17 cellular contexts compared by ENCODE assay signal in the genomic region with DNA sequence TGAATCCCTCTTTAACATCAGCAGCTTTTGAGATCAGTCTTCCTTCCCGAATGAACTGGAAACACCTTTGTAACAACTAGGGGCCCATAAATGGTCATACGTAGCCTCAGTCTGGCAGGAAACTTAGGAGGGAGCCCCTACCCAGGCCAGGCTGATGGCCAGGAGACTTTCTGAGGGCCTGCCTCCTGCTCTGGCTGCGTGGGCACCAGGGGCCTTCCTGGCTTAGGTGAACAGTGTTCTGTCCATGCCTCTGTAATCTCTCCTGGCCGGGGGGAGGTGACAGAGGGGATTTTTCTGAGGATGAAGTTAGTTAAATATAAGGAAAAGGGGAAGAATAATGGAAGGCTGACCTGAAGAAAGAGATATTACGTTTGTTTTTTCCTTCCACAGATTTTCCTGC. TPM values are rescaled to one million over a fixed set of nuclear protein-coding genes. Genes with fewer than 3 reads are reported as not detected.
DNase-seq lines count a peak whose midpoint lies in the region; ATAC-seq, FAIRE-seq and TF ChIP-seq lines count a peak whose summit lies in the region.
"Had no signal": no experiment of that assay in that cellular context is flagged by ENCODE, and none has a peak within 500 bp of the region (broad histone marks: within the 10 kb centered on the region; RNA-seq: fewer than 3 reads in every experiment).

No MANE protein-coding gene starts in this region.

- H3K9ac ChIP-seq in KMS-11 (no peak overlapping the region), GM12878 (ENCODE audit: control insufficient read depth, insufficient read depth, low read length) (no peak overlapping the region)

- H2AFZ ChIP-seq in KMS-11 (ENCODE audit: low read depth) (peak overlapping the region; percentile 75; the same call in 1 of the 2 replicates), GM12878 (ENCODE audit: control insufficient read depth, low read depth, low read length) (no peak overlapping the region)

- in situ Hi-C loops in GM12878 (cut with MboI) = no loop called here

- TF ChIP-seq EP300 in GM12878 (IDR thresholded peaks at IDR 0.05; ENCODE audit: borderline replicate concordance in 1 of 2, control insufficient read depth in 1 of 2, low read depth in 2 of 2, low read length in 2 of 2) = no peak

- RAD21 ChIA-PET in GM12878 (lab: Charles Lee; ENCODE audit: unreplicated experiment) = no interaction called here

- TF ChIP-seq RAD21 in GM12878 (IDR thresholded peaks at IDR 0.05; ENCODE audit: insufficient read depth, low read depth, low read length) = no peak

- H3K4me1 ChIP-seq in KMS-11 (ENCODE audit: low read depth, poor library complexity, severe bottlenecking) = peaks cover 3% of the 10 kb centered on the region
- H3K4me1 ChIP-seq in GM12878 (ENCODE audit: control insufficient read depth, insufficient read depth, low read length) = no peaks in the 10 kb centered on the region; the same call in 1 of the 2 replicates

- intact Hi-C loops in GM12878 (cut with micrococcal nuclease; ENCODE audit: unreplicated experiment) = no loop called here

- ATAC-seq in GM12878 (no peak), esophagus mucosa (no peak), GM18909 (IDR thresholded peaks at IDR 0.05; ENCODE audit: poor library complexity, unreplicated experiment) (no peak)
- no peak for ATAC-seq in natural killer cell treated with Interleukin-12 subunit alpha and Interleukin-12 subunit beta and Interleukin-15 and Interleukin-18, amount 100 ng/mL, for 72 hours

- no peak for TF ChIP-seq POLR2A in GM12878 (IDR thresholded peaks at IDR 0.05; ENCODE audit: low read depth, low read length)

- H3K4me1 Mint-ChIP-seq in natural killer cell treated with Interleukin-12 subunit alpha and Interleukin-12 subunit beta and Interleukin-15 and Interleukin-18, amount 100 ng/mL, for 72 hours (ENCODE audit: low read depth in 2 of 2) = peaks cover 5 to 7% of the 10 kb centered on the region in 2 donors

- no peak for FAIRE-seq in GM12878 (lab: Jason Lieb, UNC)
- FAIRE-seq: endothelial cell of umbilical vein, frontal cortex had no signal

- H3K36me3 Mint-ChIP-seq in natural killer cell treated with Interleukin-12 subunit alpha and Interleukin-12 subunit beta and Interleukin-15 and Interleukin-18, amount 100 ng/mL, for 72 hours = no peaks in the 10 kb centered on the region

- H3K9me3 ChIP-seq in GM12878 (replicated peaks; ENCODE audit: control insufficient read depth, insufficient read depth, low read length) = no peaks in the 10 kb centered on the region
- H3K9me3 ChIP-seq: BLaER1 treated with 17β-estradiol and CSF1 and Interleukin-3, amounts not matched to agents 10 nM and 100 nM; left ventricle myocardium inferior; Peyer's patch had no signal

- TF ChIP-seq CTCF in KMS-11 (conservative IDR thresholded peaks at IDR 0.05; ENCODE audit: low read depth, low read length) = no peak
- TF ChIP-seq CTCF in GM12878 (IDR thresholded peaks at IDR 0.05 in 2 of 3, conservative IDR thresholded peaks at IDR 0.05 in 1 of 3; ENCODE audit: control insufficient read depth in 2 of 3, extremely low read depth in 1 of 3, insufficient read depth in 1 of 3, low read depth in 3 of 3, low read length in 3 of 3) = no peak

- H3K27ac ChIP-seq in KMS-11 = no peak overlapping the region
- no peak overlapping the region for H3K27ac ChIP-seq in GM12878 (ENCODE audit: control insufficient read depth, insufficient read depth)
- H3K27ac ChIP-seq: 22Rv1; BLaER1 treated with 17β-estradiol and CSF1 and Interleukin-3, amounts not matched to agents 10 nM and 100 nM; left ventricle myocardium inferior; Peyer's patch had no signal

- H3K4me2 ChIP-seq in KMS-11 = no peak overlapping the region
- no peak overlapping the region for H3K4me2 ChIP-seq in GM12878 (ENCODE audit: control insufficient read depth, insufficient read depth)

- no peaks in the 10 kb centered on the region for H3K9me3 Mint-ChIP-seq in natural killer cell treated with Interleukin-12 subunit alpha and Interleukin-12 subunit beta and Interleukin-15 and Interleukin-18, amount 100 ng/mL, for 72 hours

- H3K27me3 Mint-ChIP-seq in natural killer cell treated with Interleukin-12 subunit alpha and Interleukin-12 subunit beta and Interleukin-15 and Interleukin-18, amount 100 ng/mL, for 72 hours = peaks cover 43 to 53% of the 10 kb centered on the region in 2 donors

- DNase-seq in DMS 273 (lab: John Stamatoyannopoulos, UW; ENCODE audit: unreplicated experiment) = peak; percentile 25
- no peak for DNase-seq in DMS 273 treated with DMSO at 0.1 percent for 48 hours (lab: John Stamatoyannopoulos, UW)
- no peak for DNase-seq in GM12878 (ENCODE audit: low read depth, low spot score)
- no peak for DNase-seq in natural killer cell treated with Interleukin-12 subunit alpha and Interleukin-12 subunit beta and Interleukin-15 and Interleukin-18, amount 100 ng/mL, for 72 hours (ENCODE audit: low spot score)
- no peak for DNase-seq in SKM-1 (lab: John Stamatoyannopoulos, UW; ENCODE audit: unreplicated experiment)
- DNase-seq: activated CD8-positive, alpha-beta memory T cell treated with anti-CD3 and anti-CD28 coated beads, Interleukin-2, amount 50 U/mL, for 48 hours; KBM-7; left ventricle myocardium inferior; Peyer's patch had no signal

- H3K27me3 ChIP-seq in KMS-11 (ENCODE audit: insufficient read depth, low read depth) (no peaks in the 10 kb centered on the region), GM12878 (replicated peaks in 1 of 2; ENCODE audit: control insufficient read depth in 2 of 2, insufficient read depth in 2 of 2, low read length in 1 of 2) (peaks cover 12 to 26% of the 10 kb centered on the region in 2 experiments)

- no TSS peak for BruUV-seq in GM12878 (replicated peaks; lab: Mats Ljungman, UMichigan)

- H3K79me2 ChIP-seq in KMS-11 (ENCODE audit: insufficient read depth, low read depth) = no peaks in the 10 kb centered on the region
- no peaks in the 10 kb centered on the region for H3K79me2 ChIP-seq in GM12878 (ENCODE audit: control insufficient read depth, insufficient read depth, low read length)

- H4K20me1 ChIP-seq in KMS-11 (ENCODE audit: insufficient read depth) (no peaks in the 10 kb centered on the region), GM12878 (ENCODE audit: control insufficient read depth, insufficient read depth) (no peaks in the 10 kb centered on the region)

- POLR2A ChIA-PET in GM12878 (lab: Charles Lee) = no interaction called here

- H3K36me3 ChIP-seq in KMS-11 (ENCODE audit: insufficient read depth) (no peaks in the 10 kb centered on the region), GM12878 (ENCODE audit: control insufficient read depth in 2 of 2, insufficient read depth in 2 of 2, low read length in 1 of 2) (no peaks in the 10 kb centered on the region)
- H3K36me3 ChIP-seq: BLaER1 treated with 17β-estradiol and CSF1 and Interleukin-3, amounts not matched to agents 10 nM and 100 nM; left ventricle myocardium inferior; Peyer's patch had no signal

- no peak overlapping the region for H3K27ac Mint-ChIP-seq in natural killer cell treated with Interleukin-12 subunit alpha and Interleukin-12 subunit beta and Interleukin-15 and Interleukin-18, amount 100 ng/mL, for 72 hours

- SMC1A ChIA-PET in GM12878 (lab: Charles Lee; ENCODE audit: uncharacterized antibody, unreplicated experiment) = interaction anchor here (1.0 kb wide), 1 partner anchor 141 kb away, joined by 3 read pairs; no protein-coding TSS in a partner anchor

- H3K4me3 Mint-ChIP-seq in natural killer cell treated with Interleukin-12 subunit alpha and Interleukin-12 subunit beta and Interleukin-15 and Interleukin-18, amount 100 ng/mL, for 72 hours = peak overlapping the region; percentile 56

- no peak overlapping the region for H3K4me3 ChIP-seq in KMS-11 (IDR thresholded peaks at IDR 0.05; ENCODE audit: insufficient read depth, low read depth, low read length)
- no peak overlapping the region for H3K4me3 ChIP-seq in GM12878

- 33% methylated on average over 5 of the region's 5 CpGs for WGBS in GM12878 (ENCODE audit: insufficient coverage, insufficient replicate concordance, low lambda C conversion rate, missing lambda C conversion rate)

- CTCF ChIA-PET in GM12878 (lab: Yijun Ruan, JAX) = no interaction called here

TF ChIP-seq in GM12878, 131 proteins besides CTCF, POLR2A, EP300 and RAD21 (continues in another document):
- TF ChIP-seq YBX1 (IDR thresholded peaks at IDR 0.05) = no peak
- TF ChIP-seq BACH1 (IDR thresholded peaks at IDR 0.05; ENCODE audit: borderline replicate concordance) = no peak
- no peak for TF ChIP-seq ZSCAN29 (IDR thresholded peaks at IDR 0.05)
- no peak for TF ChIP-seq RUNX3 (IDR thresholded peaks at IDR 0.05; ENCODE audit: low read length)
- no peak for TF ChIP-seq FOXM1 (IDR thresholded peaks at IDR 0.05; ENCODE audit: low read depth, low read length)
- TF ChIP-seq ETV6 (conservative IDR thresholded peaks at IDR 0.05 in 1 of 2, IDR thresholded peaks at IDR 0.05 in 1 of 2; ENCODE audit: borderline replicate concordance in 1 of 2, low read depth in 1 of 2) = no peak

RNA-seq across cellular contexts. Expression of a gene that starts 0.8 kb away (rescaled TPM):
- total RNA-seq in GM12878 (2013; cell fraction: nucleolus; rRNA removed) = not detected in 2 replicates
- total RNA-seq in GM12878 (2014; rRNA removed) = 0.16 and 0.28 TPM in 2 replicates
- not detected in 2 replicates for total RNA-seq in GM12878 (2014; rRNA removed; fragmentation: Illumina TruSeq; extraction: Trizol)
- 0.05 TPM in 1 of 2 replicates, not detected in the other for total RNA-seq in GM12878 (2021)
- polyA plus RNA-seq in GM12878 (2011; ENCODE audit: low read depth) = not detected
- polyA plus RNA-seq in GM12878 (2011; rRNA removed) = 0.53 and 0.79 TPM in 2 replicates
- polyA plus RNA-seq in GM12878 (2011; cell fraction: cytosol; rRNA removed) = 0.46 and 0.47 TPM in 2 replicates
- polyA plus RNA-seq in GM12878 (2011; cell fraction: nucleus; rRNA removed) = 1.1 and 2.7 TPM in 2 replicates
- polyA plus RNA-seq in GM12878 (2012) = 0.13 TPM in 1 of 2 replicates, not detected in the other
- 0.01 TPM in 1 of 2 replicates, not detected in the other for polyA plus RNA-seq in GM12878 (2014; fragmentation: Illumina TruSeq; extraction: Trizol)
- under 1 TPM in 1 of 2 experiments, not detected in 1; 0.13 TPM for polyA plus RNA-seq in GM12878 (2014; fragmentation: Nextera tagmentation; extraction: Ambion mirVana)
- polyA plus RNA-seq in GM12878 (2014; rRNA removed) = 0.09 TPM in 1 of 2 replicates, not detected in the other
- polyA plus RNA-seq in GM12878 (2016; fragmentation: Nextera tagmentation; extraction: Ambion mirVana) = not detected
- polyA minus RNA-seq in GM12878 (2011; rRNA and poly(A)+ RNA removed) = 1.2 and 1.4 TPM in 2 replicates
- polyA minus RNA-seq in GM12878 (2011; cell fraction: cytosol; rRNA and poly(A)+ RNA removed) = not detected in 2 replicates
- polyA minus RNA-seq in GM12878 (2011; cell fraction: nucleus; rRNA and poly(A)+ RNA removed) = 0.24 and 2.1 TPM in 2 replicates
- total RNA-seq in natural killer cell treated with Interleukin-12 subunit alpha and Interleukin-12 subunit beta and Interleukin-15 and Interleukin-18, amount 100 ng/mL, for 72 hours = not detected
- total RNA-seq in esophagus mucosa = 2.8 TPM
- total RNA-seq: endothelial cell of umbilical vein, left ventricle myocardium inferior, pulmonary artery endothelial cell had no signal
